ENCODE assay signal across 19 cellular contexts in the genomic region with DNA sequence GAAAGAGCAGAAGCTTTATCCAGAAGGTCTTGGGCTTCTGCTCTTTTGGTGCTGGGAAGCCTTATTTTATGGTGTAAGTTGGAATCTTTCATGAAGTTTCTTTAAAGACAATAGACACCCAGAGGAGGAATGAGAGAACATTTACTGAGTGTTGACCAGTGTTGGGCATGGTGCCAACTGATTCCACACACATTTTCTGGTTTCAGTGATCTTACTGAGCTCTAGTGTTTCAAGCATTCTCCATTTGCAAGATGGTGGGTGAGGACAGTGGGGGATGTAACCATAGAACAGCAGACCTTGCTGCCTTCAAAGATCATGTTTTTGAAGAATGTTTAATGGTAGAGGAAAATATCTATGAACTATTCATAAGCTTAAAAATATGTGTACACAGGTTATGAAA.
DNase-seq lines count a peak whose midpoint lies in the region; ATAC-seq, FAIRE-seq and TF ChIP-seq lines count a peak whose summit lies in the region.
"Had no signal": no experiment of that assay in that cellular context is flagged by ENCODE, and none has a peak within 500 bp of the region (broad histone marks: within the 10 kb centered on the region; RNA-seq: fewer than 3 reads in every experiment).

No MANE protein-coding gene starts in this region.

- no peaks in the 10 kb centered on the region for H3K4me1 ChIP-seq in K562 (replicated peaks in 1 of 2; ENCODE audit: control insufficient read depth in 2 of 2, insufficient read depth in 2 of 2, low read length in 2 of 2)
- H3K4me1 ChIP-seq in HepG2 (ENCODE audit: insufficient read depth, low read length): peaks cover 23% of the 10 kb centered on the region
- H3K4me1 ChIP-seq: A549 had no signal

- H3K9ac ChIP-seq in K562 (ENCODE audit: insufficient read depth in 1 of 2, low read depth in 2 of 2, low read length in 2 of 2) (no peak overlapping the region), HepG2 (ENCODE audit: insufficient read depth, low read depth, low read length) (no peak overlapping the region)

- TF ChIP-seq EP300 in K562 (IDR thresholded peaks at IDR 0.05; ENCODE audit: low read length) (no peak), HepG2 (IDR thresholded peaks at IDR 0.05; ENCODE audit: low read depth in 2 of 2, low read length in 2 of 2) (no peak), HepG2 (CRISPR knock-in tag; IDR thresholded peaks at IDR 0.05; ENCODE audit: borderline replicate concordance) (no peak)

- H3K36me3 Mint-ChIP-seq in T-helper 17 cell (ENCODE audit: low read depth): no peaks in the 10 kb centered on the region

- in situ Hi-C loops in K562 (cut with MboI): no loop called here
- in situ Hi-C loops in HepG2 (cut with HindIII; ENCODE audit: extremely low pct_ligation_motif_present, low pct_unique_long_range_greater_than_20kb): no loop called here

- no peak overlapping the region for H3K27ac ChIP-seq in K562 (ENCODE audit: extremely low read depth, low read depth, low read length)
- no peak overlapping the region for H3K27ac ChIP-seq in HepG2 (ENCODE audit: extremely low read length, insufficient read depth, low read length)
- H3K27ac ChIP-seq: A549, PC-9 had no signal

- H2AFZ ChIP-seq in K562 (ENCODE audit: low read depth, low read length) (no peak overlapping the region), HepG2 (ENCODE audit: low read length) (no peak overlapping the region)
- H2AFZ ChIP-seq: PC-9 had no signal

- H3K4me3 ChIP-seq in AG10803 (ENCODE audit: low read length): no peak overlapping the region
- no peak overlapping the region for H3K4me3 ChIP-seq in K562
- no peak overlapping the region for H3K4me3 ChIP-seq in HepG2 (replicated peaks in 1 of 3; ENCODE audit: insufficient read depth in 1 of 3, low read depth in 2 of 3, low read length in 3 of 3)
- H3K4me3 ChIP-seq: A549, PC-9 had no signal

- no peaks in the 10 kb centered on the region for H4K20me1 ChIP-seq in K562 (replicated peaks; ENCODE audit: control insufficient read depth, insufficient read depth, low read length)
- no peaks in the 10 kb centered on the region for H4K20me1 ChIP-seq in HepG2 (ENCODE audit: insufficient read depth, low read length)

- H3K4me1 Mint-ChIP-seq in T-helper 17 cell: no peaks in the 10 kb centered on the region

- H3K4me2 ChIP-seq in K562 (ENCODE audit: insufficient read depth, low read length) (no peak overlapping the region), HepG2 (ENCODE audit: low read depth, low read length) (no peak overlapping the region)
- H3K4me2 ChIP-seq: A549, PC-9 had no signal

- TF ChIP-seq RAD21 in K562 (CRISPR knock-in tag; conservative IDR thresholded peaks at IDR 0.05 in 1 of 2, IDR thresholded peaks at IDR 0.05 in 1 of 2) (no peak), HepG2 (CRISPR knock-in tag; IDR thresholded peaks at IDR 0.05) (no peak)

- H3K79me2 ChIP-seq in K562 (ENCODE audit: control insufficient read depth, insufficient read depth, low read length) (no peaks in the 10 kb centered on the region), HepG2 (ENCODE audit: insufficient read depth, low read length) (no peaks in the 10 kb centered on the region)

- no peak overlapping the region for H3K27ac Mint-ChIP-seq in T-helper 17 cell

- ATAC-seq in K562: no peak
- no peak for ATAC-seq in HepG2
- no peak for ATAC-seq in T-helper 17 cell
- ATAC-seq: A549, Right ventricle myocardium inferior had no signal

- no peaks in the 10 kb centered on the region for H3K9me1 ChIP-seq in K562 (ENCODE audit: control insufficient read depth, insufficient read depth, low read length)

- no peak for TF ChIP-seq POLR2A in K562 (conservative IDR thresholded peaks at IDR 0.05)
- TF ChIP-seq POLR2A in HepG2 (IDR thresholded peaks at IDR 0.05; ENCODE audit: insufficient read depth in 1 of 2, low read depth in 2 of 2, low read length in 2 of 2): no peak

- peaks cover 43% of the 10 kb centered on the region for H3K27me3 Mint-ChIP-seq in T-helper 17 cell

- intact Hi-C loops in K562 (cut with micrococcal nuclease) (no loop called here), HepG2 (cut with micrococcal nuclease; ENCODE audit: unreplicated experiment) (no loop called here)

- H3K36me3 ChIP-seq in K562 (ENCODE audit: control insufficient read depth, insufficient read depth, low read length): no peaks in the 10 kb centered on the region
- H3K36me3 ChIP-seq in HepG2 (replicated peaks in 1 of 2; ENCODE audit: control insufficient read depth in 1 of 2, insufficient read depth in 2 of 2, low read length in 2 of 2): no peaks in the 10 kb centered on the region

- FAIRE-seq in K562 (lab: Jason Lieb, UNC) (no peak), HepG2 (lab: Jason Lieb, UNC) (no peak)
- FAIRE-seq: A549, H1 had no signal

- H3K9me3 ChIP-seq in K562 (replicated peaks; ENCODE audit: control insufficient read depth, insufficient read depth, low read depth, low read length): no peaks in the 10 kb centered on the region
- H3K9me3 ChIP-seq in HepG2 (ENCODE audit: low read length): no peaks in the 10 kb centered on the region
- no peaks in the 10 kb centered on the region for H3K9me3 ChIP-seq in T-helper 17 cell (ENCODE audit: control insufficient read depth, low read length, poor library complexity, severe bottlenecking)
- H3K9me3 ChIP-seq: A549 had no signal

- TF ChIP-seq CTCF in AG10803 (conservative IDR thresholded peaks at IDR 0.05; ENCODE audit: low read length) (no peak), K562 (IDR thresholded peaks at IDR 0.05 in 2 of 3, conservative IDR thresholded peaks at IDR 0.05 in 1 of 3; ENCODE audit: insufficient read depth in 2 of 3, low read depth in 1 of 3, low read length in 3 of 3) (no peak), HepG2 (CRISPR knock-in tag; IDR thresholded peaks at IDR 0.05) (no peak)

- H3K27me3 ChIP-seq in K562 (ENCODE audit: control insufficient read depth in 2 of 2, insufficient read depth in 2 of 2, low read length in 2 of 2) (0 out of 5 replicates have a peak, but pooled peaks cover 0 to 2% of the 10 kb centered on the region in 2 experiments), HepG2 (ENCODE audit: control insufficient read depth in 1 of 2, insufficient read depth in 2 of 2, low read length in 2 of 2) (no peaks in the 10 kb centered on the region; a peak in 1 of 5 replicates)

- H3K4me3 Mint-ChIP-seq in T-helper 17 cell: no peak overlapping the region

- BruUV-seq in K562 (replicated peaks; lab: Mats Ljungman, UMichigan) (no TSS peak), HepG2 (replicated peaks; lab: Mats Ljungman, UMichigan) (no TSS peak)

- CTCF ChIA-PET in K562 (lab: Yijun Ruan, JAX; ENCODE audit: low intra/inter-chr PET ratio) (no interaction called here), HepG2 (lab: Yijun Ruan, JAX; ENCODE audit: low intra/inter-chr PET ratio, low total read pairs) (no interaction called here)

- DNase-seq in AG10803 (ENCODE audit: low read depth) (peak; percentile 27), M059J (ENCODE audit: low read depth) (peak; percentile 19), K562 (ENCODE audit: extremely low read depth in 1 of 4, low spot score in 3 of 4) (no peak), HepG2 (ENCODE audit: low spot score) (no peak), GF-D8 (lab: John Stamatoyannopoulos, UW) (no peak), T-helper 17 cell (no peak)
- DNase-seq in stimulated activated CD4-positive, alpha-beta T cell treated with anti-CD3 and anti-CD28 coated beads, Interleukin-4, amount 100 ng/mL, for 4 hours: no peak
- DNase-seq: C1 segment of cervical spinal cord, DMS 273 treated with DMSO at 0.1 percent for 48 hours, Karpas-422, NCI-H1105, NCI-H1694 treated with DMSO at 0.1 percent for 48 hours, NCI-H2107, NCI-H345, NCI-H526 treated with DMSO at 0.1 percent for 48 hours, PC-9 had no signal

- POLR2A ChIA-PET in K562 (lab: Yijun Ruan, JAX) (interaction anchor here (0.6 to 2.1 kb wide), 3 partner anchors 9 to 149 kb away, joined by 3 to 8 read pairs (median 3); no protein-coding TSS in a partner anchor), HepG2 (lab: Yijun Ruan, JAX) (interaction anchor here (1.5 to 1.8 kb wide), 2 partner anchors 144 to 505 kb away, joined by 5 read pairs; a partner anchor contains a TSS)

TF ChIP-seq in K562, 482 proteins besides CTCF, POLR2A, EP300 and RAD21 (continues in another document):
- peak; percentile 36; the same call in 1 of the 2 replicates for TF ChIP-seq NFIX (CRISPR knock-in tag; IDR thresholded peaks at IDR 0.05; ENCODE audit: low read depth)
- TF ChIP-seq TBP (optimal IDR thresholded peaks at IDR 0.05; ENCODE audit: low read depth, low read length): no peak

TF ChIP-seq in HepG2, 621 proteins besides CTCF, POLR2A, EP300 and RAD21 (continues in another document):
- TF ChIP-seq SMAD9 (CRISPR knock-in tag; IDR thresholded peaks at IDR 0.05) (no peak), JUNB (CRISPR knock-in tag; IDR thresholded peaks at IDR 0.05; ENCODE audit: borderline replicate concordance) (no peak), FOXP1 (IDR thresholded peaks at IDR 0.05) (no peak), FOXP1 (CRISPR knock-in tag; IDR thresholded peaks at IDR 0.05) (0 out of 2 replicates have a peak, but pooled peaks have one; percentile 13), GATAD2A (CRISPR knock-in tag; IDR thresholded peaks at IDR 0.05) (0 out of 2 replicates have a peak, but pooled peaks have one; percentile 14), ZNF644 (CRISPR knock-in tag; IDR thresholded peaks at IDR 0.05; ENCODE audit: low read depth) (peak; percentile 69), ZNF160 (CRISPR knock-in tag; IDR thresholded peaks at IDR 0.05) (no peak), ZNF260 (CRISPR knock-in tag; IDR thresholded peaks at IDR 0.05; ENCODE audit: borderline replicate concordance, low read depth) (no peak), NFKB2 (CRISPR knock-in tag; IDR thresholded peaks at IDR 0.05; ENCODE audit: borderline replicate concordance) (no peak), RFXANK (CRISPR knock-in tag; IDR thresholded peaks at IDR 0.05) (no peak), ZNF224 (CRISPR knock-in tag; IDR thresholded peaks at IDR 0.05) (no peak), PRPF4 (IDR thresholded peaks at IDR 0.05; ENCODE audit: low read depth, low read length, poor library complexity, severe bottlenecking) (no peak), ZNF234 (CRISPR knock-in tag; conservative IDR thresholded peaks at IDR 0.05) (no peak), ZNF674 (CRISPR knock-in tag; IDR thresholded peaks at IDR 0.05; ENCODE audit: low read depth) (no peak), ZNF138 (CRISPR knock-in tag; IDR thresholded peaks at IDR 0.05; ENCODE audit: low read depth) (no peak)
- TF ChIP-seq, protein P1, sequence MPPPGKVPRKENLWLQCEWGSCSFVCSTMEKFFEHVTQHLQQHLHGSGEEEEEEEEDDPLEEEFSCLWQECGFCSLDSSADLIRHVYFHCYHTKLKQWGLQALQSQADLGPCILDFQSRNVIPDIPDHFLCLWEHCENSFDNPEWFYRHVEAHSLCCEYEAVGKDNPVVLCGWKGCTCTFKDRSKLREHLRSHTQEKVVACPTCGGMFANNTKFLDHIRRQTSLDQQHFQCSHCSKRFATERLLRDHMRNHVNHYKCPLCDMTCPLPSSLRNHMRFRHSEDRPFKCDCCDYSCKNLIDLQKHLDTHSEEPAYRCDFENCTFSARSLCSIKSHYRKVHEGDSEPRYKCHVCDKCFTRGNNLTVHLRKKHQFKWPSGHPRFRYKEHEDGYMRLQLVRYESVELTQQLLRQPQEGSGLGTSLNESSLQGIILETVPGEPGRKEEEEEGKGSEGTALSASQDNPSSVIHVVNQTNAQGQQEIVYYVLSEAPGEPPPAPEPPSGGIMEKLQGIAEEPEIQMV (CRISPR knock-in tag; IDR thresholded peaks at IDR 0.05; ENCODE audit: low read depth): no peak

Comparison
In these comparisons a context has a peak if more than half of its experiments do, and no peak if none do; other contexts are left out.
1. DNase-seq: peak in AG10803 (single experiment) and M059J (single experiment); none in K562 (0 of 4), HepG2 (single experiment), stimulated activated CD4-positive, alpha-beta T cell treated with anti-CD3 and anti-CD28 coated beads, Interleukin-4, amount 100 ng/mL, for 4 hours (0 of 2), GF-D8 (single experiment) and T-helper 17 cell (0 of 3).